20 cellular contexts compared by ENCODE assay signal in the genomic region with DNA sequence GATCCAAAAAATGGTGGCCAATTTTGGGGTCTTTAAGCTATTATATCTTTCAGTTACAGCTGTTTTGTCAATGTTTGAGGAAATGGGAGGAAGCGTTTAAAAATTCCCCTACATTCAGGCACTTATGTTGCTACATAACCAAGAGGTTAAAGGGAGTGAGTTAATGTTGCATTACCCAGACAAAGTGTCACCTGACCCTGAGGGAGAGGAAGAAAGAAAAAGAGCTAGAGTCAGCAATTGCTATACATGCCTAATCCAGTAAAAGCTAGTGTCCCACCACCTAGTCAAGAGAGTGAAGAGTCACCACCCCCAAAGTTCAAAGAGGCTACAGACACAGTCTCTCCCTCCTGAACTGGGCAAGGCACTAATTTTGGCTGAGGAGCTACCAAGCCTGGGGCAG.
A peak's percentile ranks its signal among the peaks of the same experiment; 100 is the strongest.
DNase-seq lines count a peak whose midpoint lies in the region; ATAC-seq, FAIRE-seq and TF ChIP-seq lines count a peak whose summit lies in the region.
"Had no signal": no experiment of that assay in that cellular context is flagged by ENCODE, and none has a peak within 500 bp of the region (broad histone marks: within the 10 kb centered on the region; RNA-seq: fewer than 3 reads in every experiment).

No MANE protein-coding gene starts in this region.

- TF ChIP-seq CTCF in bronchial epithelial cell (IDR thresholded peaks at IDR 0.05; ENCODE audit: insufficient read depth, low read length, severe bottlenecking) = no peak

- FAIRE-seq in bronchial epithelial cell (lab: Jason Lieb, UNC) = peak; percentile 93
- FAIRE-seq: RCC 7860 had no signal

- no peak overlapping the region for H3K4me3 Mint-ChIP-seq in stimulated activated naive CD8-positive, alpha-beta T cell treated with anti-CD3 and anti-CD28 coated beads, Interleukin-15, amount 100 ng/mL, for 72 hours
- H3K4me3 Mint-ChIP-seq: CD8-positive, alpha-beta memory T cell had no signal

- no peaks in the 10 kb centered on the region for H3K9me3 Mint-ChIP-seq in stimulated activated naive CD8-positive, alpha-beta T cell treated with anti-CD3 and anti-CD28 coated beads, Interleukin-15, amount 100 ng/mL, for 72 hours
- H3K9me3 Mint-ChIP-seq: CD8-positive, alpha-beta memory T cell had no signal

- peaks cover 9% of the 10 kb centered on the region for H3K27me3 Mint-ChIP-seq in stimulated activated naive CD8-positive, alpha-beta T cell treated with anti-CD3 and anti-CD28 coated beads, Interleukin-15, amount 100 ng/mL, for 72 hours

- H3K4me3 ChIP-seq in bronchial epithelial cell (ENCODE audit: low read depth, low read length) = no peak overlapping the region
- H3K4me3 ChIP-seq: SJSA1 had no signal

- H3K36me3 ChIP-seq in bronchial epithelial cell (ENCODE audit: control insufficient read depth, insufficient read depth, low read length) = no peaks in the 10 kb centered on the region
- H3K36me3 ChIP-seq: SJSA1 had no signal

- H3K4me1 Mint-ChIP-seq in stimulated activated naive CD8-positive, alpha-beta T cell treated with anti-CD3 and anti-CD28 coated beads, Interleukin-15, amount 100 ng/mL, for 72 hours = no peaks in the 10 kb centered on the region

- ATAC-seq in GM19463 (IDR thresholded peaks at IDR 0.05; ENCODE audit: unreplicated experiment) = no peak
- ATAC-seq in stimulated activated naive CD8-positive, alpha-beta T cell treated with anti-CD3 and anti-CD28 coated beads, Interleukin-15, amount 100 ng/mL, for 72 hours = no peak

- no peak overlapping the region for H3K27ac Mint-ChIP-seq in stimulated activated naive CD8-positive, alpha-beta T cell treated with anti-CD3 and anti-CD28 coated beads, Interleukin-15, amount 100 ng/mL, for 72 hours

- DNase-seq in ELF-1 (ENCODE audit: low read depth, low spot score) = peak; percentile 18
- DNase-seq in MV-4-11 (lab: John Stamatoyannopoulos, UW) = peak; percentile 33
- DNase-seq in bronchial epithelial cell (ENCODE audit: low read depth) = no peak
- DNase-seq in renal cortical epithelial cell (ENCODE audit: low read depth) = peak; percentile 50
- DNase-seq in SK-N-DZ (ENCODE audit: low spot score) = no peak
- no peak for DNase-seq in stimulated activated naive CD8-positive, alpha-beta T cell treated with anti-CD3 and anti-CD28 coated beads, Interleukin-15, amount 100 ng/mL, for 72 hours
- DNase-seq: ACHN; C1 segment of cervical spinal cord; CD8-positive, alpha-beta memory T cell; MM.1S; NCI-H1105 treated with DMSO at 0.1 percent for 48 hours; NCI-H2029 treated with DMSO at 0.1 percent for 48 hours; NCI-H226; NCI-H524; NCI-H774; NK-92 treated with Interleukin-12 subunit alpha and Interleukin-12 subunit beta, amount 100 ng/mL, for 24 hours; SW 1271 had no signal

- H3K27me3 ChIP-seq in bronchial epithelial cell (ENCODE audit: control insufficient read depth, insufficient read depth, low read length) = no peaks in the 10 kb centered on the region

Comparison
In these comparisons a context has a peak if more than half of its experiments do, and no peak if none do; other contexts are left out.
1. DNase-seq: peak in ELF-1 (single experiment), MV-4-11 (single experiment) and renal cortical epithelial cell (single experiment); none in bronchial epithelial cell (single experiment), SK-N-DZ (single experiment) and stimulated activated naive CD8-positive, alpha-beta T cell treated with anti-CD3 and anti-CD28 coated beads, Interleukin-15, amount 100 ng/mL, for 72 hours (0 of 2).